In genomic region chr14:92655802-92656201, GRCh38 we compare ENCODE assay signal across 13 cellular contexts.
A peak's percentile ranks its signal among the peaks of the same experiment; 100 is the strongest.
DNase-seq lines count a peak whose midpoint lies in the region; ATAC-seq and TF ChIP-seq lines count a peak whose summit lies in the region.
"Had no signal": no experiment of that assay in that cellular context is flagged by ENCODE, and none has a peak within 500 bp of the region (broad histone marks: within the 10 kb centered on the region; RNA-seq: fewer than 3 reads in every experiment).

No MANE protein-coding gene starts in this region.

- peaks cover 11 to 20% of the 10 kb centered on the region in 2 experiments for H3K36me3 ChIP-seq in SK-N-SH (replicated peaks in 1 of 2; ENCODE audit: control insufficient read depth in 1 of 2, insufficient read depth in 2 of 2, low read length in 1 of 2)

- H3K9ac ChIP-seq in SK-N-SH: no peak overlapping the region

- peak overlapping the region; percentile 24 for H3K4me3 Mint-ChIP-seq in activated CD4-positive, alpha-beta memory T cell treated with anti-CD3 and anti-CD28 coated beads for 36 hours
- H3K4me3 Mint-ChIP-seq in glutamatergic neuron (ENCODE audit: unreplicated experiment): no peak overlapping the region
- peak overlapping the region; percentile 70 to 85 for H3K4me3 Mint-ChIP-seq in stimulated activated naive B cell treated with anti-CD40 and anti-IgM and Interleukin-4, amounts not matched to agents 10 μg/mL and 1 μg/mL and 100 μg/mL, for 72 hours

- H3K27me3 ChIP-seq in SK-N-SH (ENCODE audit: insufficient read depth): no peaks in the 10 kb centered on the region

- H3K36me3 Mint-ChIP-seq in activated CD4-positive, alpha-beta memory T cell treated with anti-CD3 and anti-CD28 coated beads for 36 hours: peaks cover 31% of the 10 kb centered on the region
- H3K36me3 Mint-ChIP-seq in glutamatergic neuron (ENCODE audit: unreplicated experiment): peaks cover 6% of the 10 kb centered on the region
- H3K36me3 Mint-ChIP-seq in stimulated activated naive B cell treated with anti-CD40 and anti-IgM and Interleukin-4, amounts not matched to agents 10 μg/mL and 1 μg/mL and 100 μg/mL, for 72 hours: peaks cover 55 to 80% of the 10 kb centered on the region in 2 donors

- ATAC-seq in SK-N-SH treated with all-trans-retinoic acid at 6 μM for 48 hours: peak; percentile 42
- no peak for ATAC-seq in stimulated activated naive B cell treated with anti-CD40 and anti-IgM and Interleukin-4, amounts not matched to agents 10 μg/mL and 1 μg/mL and 100 μg/mL, for 72 hours (replicated peaks)
- no peak for ATAC-seq in GM21528 (IDR thresholded peaks at IDR 0.05; ENCODE audit: low FRiP score, unreplicated experiment)
- ATAC-seq in HG02884 (IDR thresholded peaks at IDR 0.05; ENCODE audit: unreplicated experiment): no peak
- ATAC-seq: psoas muscle had no signal

- TF ChIP-seq CTCF in SK-N-SH (IDR thresholded peaks at IDR 0.05): no peak
- no peak for TF ChIP-seq CTCF in glutamatergic neuron (IDR thresholded peaks at IDR 0.05; ENCODE audit: partially characterized antibody, unreplicated experiment)

- H3F3A ChIP-seq in SK-N-SH (replicated peaks; ENCODE audit: insufficient read depth): no peaks in the 10 kb centered on the region

- TF ChIP-seq RAD21 in SK-N-SH (IDR thresholded peaks at IDR 0.05; ENCODE audit: low read length): no peak

- POLR2A ChIA-PET in SK-N-SH (lab: Yijun Ruan, JAX): no interaction called here
- POLR2A ChIA-PET in activated CD4-positive, alpha-beta memory T cell treated with anti-CD3 and anti-CD28 coated beads for 36 hours (lab: Charles Lee): no interaction called here

- peak overlapping the region; percentile 43 for H3K27ac Mint-ChIP-seq in activated CD4-positive, alpha-beta memory T cell treated with anti-CD3 and anti-CD28 coated beads for 36 hours
- H3K27ac Mint-ChIP-seq in glutamatergic neuron (ENCODE audit: unreplicated experiment): peak overlapping the region; percentile 31
- peak overlapping the region; percentile 74 for H3K27ac Mint-ChIP-seq in stimulated activated naive B cell treated with anti-CD40 and anti-IgM and Interleukin-4, amounts not matched to agents 10 μg/mL and 1 μg/mL and 100 μg/mL, for 72 hours

- DNase-seq in SK-N-SH (no peak), glutamatergic neuron (no peak)
- DNase-seq in activated CD4-positive, alpha-beta memory T cell treated with anti-CD3 and anti-CD28 coated beads for 36 hours: no peak
- DNase-seq in stimulated activated naive B cell treated with anti-CD40 and anti-IgM and Interleukin-4, amounts not matched to agents 10 μg/mL and 1 μg/mL and 100 μg/mL, for 72 hours: no peak
- no peak for DNase-seq in stimulated activated CD4-positive, alpha-beta T cell treated with anti-CD3 and anti-CD28 coated beads, Interleukin-15, amount 100 ng/mL, for 24 hours
- DNase-seq: activated CD8-positive, alpha-beta memory T cell treated with anti-CD3 and anti-CD28 coated beads, Interleukin-2, amount 50 U/mL, for 4 hours; NCI-H187; NCI-H526 treated with DMSO at 0.1 percent for 48 hours; psoas muscle had no signal

- WGBS in SK-N-SH (ENCODE audit: low lambda C conversion rate): 62% methylated on average over 7 of the region's 7 CpGs

- H3K9me3 Mint-ChIP-seq in activated CD4-positive, alpha-beta memory T cell treated with anti-CD3 and anti-CD28 coated beads for 36 hours: no peaks in the 10 kb centered on the region
- H3K9me3 Mint-ChIP-seq in glutamatergic neuron (ENCODE audit: unreplicated experiment): peaks cover 2% of the 10 kb centered on the region
- H3K9me3 Mint-ChIP-seq in stimulated activated naive B cell treated with anti-CD40 and anti-IgM and Interleukin-4, amounts not matched to agents 10 μg/mL and 1 μg/mL and 100 μg/mL, for 72 hours: no peaks in the 10 kb centered on the region

- no peak overlapping the region for H3K4me3 ChIP-seq in SK-N-SH (ENCODE audit: low read depth in 2 of 2, low read length in 1 of 2)
- H3K4me3 ChIP-seq: psoas muscle had no signal

- peaks cover 0 to 2% of the 10 kb centered on the region in 2 experiments; a peak in 1 of 4 replicates for H3K4me1 ChIP-seq in SK-N-SH (ENCODE audit: control insufficient read depth in 1 of 2, insufficient read depth in 2 of 2, low read depth in 1 of 2, low read length in 1 of 2)
- H3K4me1 ChIP-seq: psoas muscle had no signal

- no peak overlapping the region for H3K27ac ChIP-seq in SK-N-SH (ENCODE audit: low read depth in 2 of 2, low read length in 1 of 2)
- H3K27ac ChIP-seq: 22Rv1, psoas muscle had no signal

- no peak for TF ChIP-seq EP300 in SK-N-SH (IDR thresholded peaks at IDR 0.05; ENCODE audit: borderline replicate concordance in 1 of 2, low read depth in 1 of 2, low read length in 1 of 2)

- no peaks in the 10 kb centered on the region for H3K9me3 ChIP-seq in SK-N-SH
- H3K9me3 ChIP-seq: psoas muscle had no signal

- CTCF ChIA-PET in SK-N-SH (lab: Yijun Ruan, JAX): no interaction called here
- CTCF ChIA-PET in activated CD4-positive, alpha-beta memory T cell treated with anti-CD3 and anti-CD28 coated beads for 36 hours (lab: Charles Lee): interaction anchor here (1.8 kb wide), 1 partner anchor 43 kb away, joined by 8 read pairs; no protein-coding TSS in a partner anchor

- intact Hi-C loops in activated CD4-positive, alpha-beta memory T cell treated with anti-CD3 and anti-CD28 coated beads for 36 hours (cut with micrococcal nuclease): no loop called here

- H3K4me2 ChIP-seq in SK-N-SH: no peak overlapping the region

- H3K79me2 ChIP-seq in SK-N-SH (ENCODE audit: insufficient read depth): no peaks in the 10 kb centered on the region

- H2AFZ ChIP-seq in SK-N-SH (ENCODE audit: low read depth): no peak overlapping the region

- H3K4me1 Mint-ChIP-seq in activated CD4-positive, alpha-beta memory T cell treated with anti-CD3 and anti-CD28 coated beads for 36 hours (ENCODE audit: low read depth): peaks cover 75% of the 10 kb centered on the region
- no peaks in the 10 kb centered on the region for H3K4me1 Mint-ChIP-seq in glutamatergic neuron (ENCODE audit: low read depth, unreplicated experiment)
- H3K4me1 Mint-ChIP-seq in stimulated activated naive B cell treated with anti-CD40 and anti-IgM and Interleukin-4, amounts not matched to agents 10 μg/mL and 1 μg/mL and 100 μg/mL, for 72 hours: peaks cover 62 to 92% of the 10 kb centered on the region in 2 donors

- no peaks in the 10 kb centered on the region for H4K20me1 ChIP-seq in SK-N-SH (ENCODE audit: insufficient read depth)

- H3K27me3 Mint-ChIP-seq in activated CD4-positive, alpha-beta memory T cell treated with anti-CD3 and anti-CD28 coated beads for 36 hours: no peaks in the 10 kb centered on the region
- peaks cover 5% of the 10 kb centered on the region for H3K27me3 Mint-ChIP-seq in glutamatergic neuron (ENCODE audit: unreplicated experiment)
- H3K27me3 Mint-ChIP-seq in stimulated activated naive B cell treated with anti-CD40 and anti-IgM and Interleukin-4, amounts not matched to agents 10 μg/mL and 1 μg/mL and 100 μg/mL, for 72 hours: no peaks in the 10 kb centered on the region

- H3K9me2 ChIP-seq in SK-N-SH: no peaks in the 10 kb centered on the region

TF ChIP-seq in SK-N-SH treated with all-trans-retinoic acid at 6 μM for 48 hours, 23 proteins besides CTCF, POLR2A, EP300 and RAD21:
- TF ChIP-seq ZC3H10 (CRISPR knock-in tag; IDR thresholded peaks at IDR 0.05): no peak

TF ChIP-seq in SK-N-SH, 30 proteins besides CTCF, POLR2A, EP300 and RAD21:
- TF ChIP-seq FOXM1 (IDR thresholded peaks at IDR 0.05; ENCODE audit: low read depth) (no peak), JUND (IDR thresholded peaks at IDR 0.05) (no peak), MEF2A (IDR thresholded peaks at IDR 0.05; ENCODE audit: borderline replicate concordance, low read depth) (no peak)
